1 cellular context compared by ENCODE assay signal in the genomic region with DNA sequence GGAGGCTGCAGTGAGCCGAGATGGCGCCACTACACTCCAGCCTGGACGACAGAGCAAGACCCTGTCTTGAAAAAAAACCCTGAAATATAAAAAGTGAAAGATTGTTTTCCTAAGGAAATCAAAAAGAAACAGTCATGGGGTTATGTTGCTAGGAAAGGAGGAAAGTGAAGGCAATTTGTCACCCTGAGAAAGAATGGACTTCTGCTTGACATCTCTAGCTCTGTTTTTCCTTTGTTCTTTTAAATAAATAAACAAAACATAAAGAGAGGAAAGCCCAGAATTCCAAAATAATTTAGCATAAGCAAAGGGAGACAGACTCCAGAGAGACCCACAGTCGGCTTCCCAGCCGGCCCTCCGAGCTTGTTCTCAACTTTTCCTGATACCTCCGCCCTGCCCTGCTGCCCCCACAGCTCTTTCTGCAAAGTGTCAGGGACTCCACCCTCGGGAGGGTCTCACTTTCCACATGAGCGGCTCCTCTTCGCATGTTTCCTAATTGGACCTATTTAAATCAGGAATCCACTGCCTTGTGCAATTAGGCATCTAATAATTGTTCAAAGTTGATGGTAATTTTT.
TF ChIP-seq lines count a peak whose summit lies in the region.

No MANE protein-coding gene starts in this region.

TF ChIP-seq in endothelial cell of umbilical vein, 7 proteins besides CTCF, POLR2A, EP300 and RAD21:
- TF ChIP-seq, protein P1, sequence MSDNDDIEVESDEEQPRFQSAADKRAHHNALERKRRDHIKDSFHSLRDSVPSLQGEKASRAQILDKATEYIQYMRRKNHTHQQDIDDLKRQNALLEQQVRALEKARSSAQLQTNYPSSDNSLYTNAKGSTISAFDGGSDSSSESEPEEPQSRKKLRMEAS (IDR thresholded peaks at IDR 0.05; ENCODE audit: insufficient read depth, insufficient read length), result no peak
- TF ChIP-seq MYC (IDR thresholded peaks at IDR 0.05; ENCODE audit: low read depth, low read length), result no peak
- TF ChIP-seq JUN (IDR thresholded peaks at IDR 0.05; ENCODE audit: borderline replicate concordance, insufficient read depth, insufficient read length, low read depth), result no peak
- no peak for TF ChIP-seq EZH2 (IDR thresholded peaks at IDR 0.05; ENCODE audit: borderline replicate concordance, low read depth, low read length, severe bottlenecking)
- TF ChIP-seq POLR2AphosphoS5 (IDR thresholded peaks at IDR 0.05; ENCODE audit: insufficient read depth, low read depth, low read length), result no peak
- TF ChIP-seq FOS (IDR thresholded peaks at IDR 0.05; ENCODE audit: borderline replicate concordance, insufficient read depth, low read length), result no peak
- TF ChIP-seq GATA2 (IDR thresholded peaks at IDR 0.05; ENCODE audit: insufficient read depth, insufficient read length, low read depth, low read length), result no peak
